In genomic region chr4:105551968-105552746, GRCh38 we compare ENCODE assay signal across 9 cellular contexts. TPM values are rescaled to one million over a fixed set of nuclear protein-coding genes. Genes with fewer than 3 reads are reported as not detected.
DNase-seq lines count a peak whose midpoint lies in the region; ATAC-seq lines count a peak whose summit lies in the region.
"Had no signal": no experiment of that assay in that cellular context is flagged by ENCODE, and none has a peak within 500 bp of the region (broad histone marks: within the 10 kb centered on the region; RNA-seq: fewer than 3 reads in every experiment).

Gene ARHGEF38, plus strand, starts transcription at chr4:105552620. Its CDS starts 146 bp downstream, at chr4:105552766.

- DNase-seq in A172 (ENCODE audit: low spot score): peak; percentile 23
- DNase-seq in LHCN-M2 (ENCODE audit: low read depth): peak; percentile 29
- no peak for DNase-seq in SK-N-MC (ENCODE audit: low read depth, low spot score)
- DNase-seq in kidney glomerular epithelial cell (lab: John Stamatoyannopoulos, UW): peak; percentile 85
- no peak for DNase-seq in activated CD8-positive, alpha-beta memory T cell treated with anti-CD3 and anti-CD28 coated beads, Interleukin-2, amount 10 ng/mL, durations not matched to agents 7 days and 5 days
- DNase-seq in posterior vena cava (ENCODE audit: low spot score): no peak

- H3K27me3 Mint-ChIP-seq in activated CD8-positive, alpha-beta memory T cell treated with anti-CD3 and anti-CD28 coated beads, Interleukin-2, amount 10 ng/mL, durations not matched to agents 7 days and 5 days: peaks cover 14% of the 10 kb centered on the region

- H3K4me3 Mint-ChIP-seq in activated CD8-positive, alpha-beta memory T cell treated with anti-CD3 and anti-CD28 coated beads, Interleukin-2, amount 10 ng/mL, durations not matched to agents 7 days and 5 days: no peak within 1 kb of the TSS

- H3K9me3 ChIP-seq in SK-N-MC (ENCODE audit: low read depth, low read length): no peaks in the 10 kb centered on the region
- H3K9me3 ChIP-seq: BLaER1 had no signal

- H3K4me1 Mint-ChIP-seq in activated CD8-positive, alpha-beta memory T cell treated with anti-CD3 and anti-CD28 coated beads, Interleukin-2, amount 10 ng/mL, durations not matched to agents 7 days and 5 days: no peaks in the 10 kb centered on the region

- H3K27ac ChIP-seq in SK-N-MC: peak within 1 kb of the TSS; percentile 88
- H3K27ac ChIP-seq: BLaER1 had no signal

- H3K27ac Mint-ChIP-seq in activated CD8-positive, alpha-beta memory T cell treated with anti-CD3 and anti-CD28 coated beads, Interleukin-2, amount 10 ng/mL, durations not matched to agents 7 days and 5 days: no peak within 1 kb of the TSS

- H3K36me3 ChIP-seq in SK-N-MC (ENCODE audit: insufficient read depth, low read length): no peaks in the 10 kb centered on the region
- H3K36me3 ChIP-seq: BLaER1 had no signal

- peak within 1 kb of the TSS; percentile 63 for H3K4me3 ChIP-seq in SK-N-MC
- H3K4me3 ChIP-seq: BLaER1 had no signal

- CTCF ChIA-PET in activated CD8-positive, alpha-beta memory T cell treated with anti-CD3 and anti-CD28 coated beads, Interleukin-2, amount 10 ng/mL, durations not matched to agents 7 days and 5 days (lab: Charles Lee): no interaction called here

- no peak for ATAC-seq in activated CD8-positive, alpha-beta memory T cell treated with anti-CD3 and anti-CD28 coated beads, Interleukin-2, amount 10 ng/mL, durations not matched to agents 7 days and 5 days
- no peak for ATAC-seq in GM19397 (IDR thresholded peaks at IDR 0.05; ENCODE audit: unreplicated experiment)
- no peak for ATAC-seq in HG02678 (IDR thresholded peaks at IDR 0.05; ENCODE audit: unreplicated experiment)

- intact Hi-C loops in posterior vena cava (cut with DNase I): no loop called here

- H3K9ac ChIP-seq in SK-N-MC (ENCODE audit: insufficient read length): peak within 1 kb of the TSS; percentile 53
- H3K9ac ChIP-seq: BLaER1 had no signal

- no peaks in the 10 kb centered on the region for H3K36me3 Mint-ChIP-seq in activated CD8-positive, alpha-beta memory T cell treated with anti-CD3 and anti-CD28 coated beads, Interleukin-2, amount 10 ng/mL, durations not matched to agents 7 days and 5 days

- H3K9me3 Mint-ChIP-seq in activated CD8-positive, alpha-beta memory T cell treated with anti-CD3 and anti-CD28 coated beads, Interleukin-2, amount 10 ng/mL, durations not matched to agents 7 days and 5 days (ENCODE audit: low read depth): no peaks in the 10 kb centered on the region

RNA-seq across cellular contexts. Expression of gene ARHGEF38, which starts in this region (rescaled TPM):
- total RNA-seq in A172 (2014; rRNA removed; shearing (Covaris generic)): not detected in 2 replicates
- total RNA-seq in LHCN-M2 (2014; rRNA removed): not detected in 2 replicates
- not detected for polyA plus RNA-seq in LHCN-M2 (2012)
- not detected for total RNA-seq in activated CD8-positive, alpha-beta memory T cell treated with anti-CD3 and anti-CD28 coated beads, Interleukin-2, amount 10 ng/mL, durations not matched to agents 7 days and 5 days
- total RNA-seq in posterior vena cava: not detected

Comparison
In these comparisons a context has a peak if more than half of its experiments do, and no peak if none do; other contexts are left out.
1. Peak in DNase-seq in A172; RNA of the gene not detected or under 1 TPM.
2. Peak in DNase-seq in LHCN-M2; RNA of the gene not detected or under 1 TPM.